26 cellular contexts compared by ENCODE assay signal in genomic region chr5:180818942-180819341, GRCh38. TPM values are rescaled to one million over a fixed set of nuclear protein-coding genes. Genes with fewer than 3 reads are reported as not detected.
DNase-seq lines count a peak whose midpoint lies in the region; ATAC-seq and TF ChIP-seq lines count a peak whose summit lies in the region.
"Had no signal": no experiment of that assay in that cellular context is flagged by ENCODE, and none has a peak within 500 bp of the region (broad histone marks: within the 10 kb centered on the region; RNA-seq: fewer than 3 reads in every experiment).

No MANE protein-coding gene starts in this region.

- no peaks in the 10 kb centered on the region for H3K36me3 ChIP-seq in testis (ENCODE audit: low read depth, missing control alignments)
- H3K36me3 ChIP-seq: Peyer's patch, stomach, tibial nerve had no signal

- CTCF ChIA-PET in activated CD4-positive, alpha-beta T cell treated with anti-CD3 and anti-CD28 coated beads for 36 hours (lab: Charles Lee), result no interaction called here
- CTCF ChIA-PET in WTC11 (lab: Charles Lee), result interaction anchor here (0.8 to 0.9 kb wide), 3 partner anchors 29 to 270 kb away, joined by 3 read pairs; no protein-coding TSS in a partner anchor

- H3K4me1 ChIP-seq in testis, result peaks cover 45% of the 10 kb centered on the region

- no peaks in the 10 kb centered on the region for H3K36me3 Mint-ChIP-seq in activated CD4-positive, alpha-beta T cell treated with anti-CD3 and anti-CD28 coated beads, Interleukin-2, amount 10 ng/mL, durations not matched to agents 24 days and 14 days (ENCODE audit: low read depth)
- no peaks in the 10 kb centered on the region for H3K36me3 Mint-ChIP-seq in activated CD4-positive, alpha-beta T cell treated with anti-CD3 and anti-CD28 coated beads for 36 hours (ENCODE audit: low read depth)
- H3K36me3 Mint-ChIP-seq in WTC11 (no peaks in the 10 kb centered on the region), mesothelial cell of epicardium (no peaks in the 10 kb centered on the region)
- H3K36me3 Mint-ChIP-seq: immature natural killer cell, natural killer cell had no signal

- no peaks in the 10 kb centered on the region for H3K27me3 ChIP-seq in testis
- H3K27me3 ChIP-seq: Peyer's patch, stomach, tibial nerve had no signal

- no peaks in the 10 kb centered on the region for H3K9me3 ChIP-seq in testis
- H3K9me3 ChIP-seq: Peyer's patch, stomach, tibial nerve had no signal

- H3K27me3 Mint-ChIP-seq in activated CD4-positive, alpha-beta T cell treated with anti-CD3 and anti-CD28 coated beads, Interleukin-2, amount 10 ng/mL, durations not matched to agents 24 days and 14 days, result no peaks in the 10 kb centered on the region
- H3K27me3 Mint-ChIP-seq in activated CD4-positive, alpha-beta T cell treated with anti-CD3 and anti-CD28 coated beads for 36 hours, result no peaks in the 10 kb centered on the region
- H3K27me3 Mint-ChIP-seq in WTC11 (ENCODE audit: low read depth), result peaks cover 3% of the 10 kb centered on the region; the same call in 1 of the 2 replicates
- no peaks in the 10 kb centered on the region for H3K27me3 Mint-ChIP-seq in mesothelial cell of epicardium (ENCODE audit: low read depth)

- peak; percentile 40 for DNase-seq in activated CD4-positive, alpha-beta T cell treated with anti-CD3 and anti-CD28 coated beads, Interleukin-2, amount 10 ng/mL, durations not matched to agents 24 days and 14 days
- no peak for DNase-seq in activated CD4-positive, alpha-beta T cell treated with anti-CD3 and anti-CD28 coated beads for 36 hours
- DNase-seq in WTC11 (ENCODE audit: low spot score) (no peak), mesothelial cell of epicardium (ENCODE audit: low spot score in 2 of 2, unreplicated experiment in 2 of 2) (no peak), testis (no peak), GOT3 (lab: John Stamatoyannopoulos, UW) (no peak), NCI-H1105 treated with DMSO at 0.1 percent for 48 hours (lab: John Stamatoyannopoulos, UW) (no peak), NCI-H2081 treated with DMSO at 0.1 percent for 48 hours (lab: John Stamatoyannopoulos, UW) (no peak)
- DNase-seq: activated CD8-positive, alpha-beta memory T cell treated with anti-CD3 and anti-CD28 coated beads for 24 hours; activated naive CD4-positive, alpha-beta T cell treated with anti-CD3 and anti-CD28 coated beads, Interleukin-2, amount 50 U/mL, for 16 hours; activated T-cell treated with anti-CD3 and anti-CD28 coated beads for 4 hours; amniotic stem cell; H9; immature natural killer cell; natural killer cell; NCI-H1694; NCI-H446; NCI-H774; Peyer's patch; SIG-M5; stomach had no signal

- H3K27ac ChIP-seq in testis, result peak overlapping the region; percentile 81 to 87
- H3K27ac ChIP-seq: 22Rv1 had no signal

- peaks cover 20% of the 10 kb centered on the region for H3K4me1 Mint-ChIP-seq in activated CD4-positive, alpha-beta T cell treated with anti-CD3 and anti-CD28 coated beads, Interleukin-2, amount 10 ng/mL, durations not matched to agents 24 days and 14 days
- peaks cover 62% of the 10 kb centered on the region for H3K4me1 Mint-ChIP-seq in activated CD4-positive, alpha-beta T cell treated with anti-CD3 and anti-CD28 coated beads for 36 hours
- H3K4me1 Mint-ChIP-seq in WTC11 (peaks cover 27% of the 10 kb centered on the region), mesothelial cell of epicardium (peaks cover 43% of the 10 kb centered on the region)

- TF ChIP-seq CTCF in WTC11 (IDR thresholded peaks at IDR 0.05), result no peak
- no peak for TF ChIP-seq CTCF in mesothelial cell of epicardium (IDR thresholded peaks at IDR 0.05; ENCODE audit: unreplicated experiment)
- no peak for TF ChIP-seq CTCF in testis (IDR thresholded peaks at IDR 0.05)

- no peak overlapping the region for H3K27ac Mint-ChIP-seq in activated CD4-positive, alpha-beta T cell treated with anti-CD3 and anti-CD28 coated beads, Interleukin-2, amount 10 ng/mL, durations not matched to agents 24 days and 14 days
- no peak overlapping the region for H3K27ac Mint-ChIP-seq in activated CD4-positive, alpha-beta T cell treated with anti-CD3 and anti-CD28 coated beads for 36 hours
- no peak overlapping the region for H3K27ac Mint-ChIP-seq in WTC11
- H3K27ac Mint-ChIP-seq in mesothelial cell of epicardium, result peak overlapping the region; percentile 48
- H3K27ac Mint-ChIP-seq: activated T-helper 2 cell treated with anti-CD3 and anti-CD28 coated beads, Interferon-gamma antibody, Interleukin-2, Interleukin-4, amounts not matched to agents 10 μg/mL and 5 μg/mL and 100 μg/mL, durations not matched to agents 14 hours and 24 hours and 36 hours; H9; immature natural killer cell; natural killer cell; T-helper 2 cell treated with Interferon-gamma antibody and Interleukin-4, amounts not matched to agents 5 μg/mL and 100 μg/mL, for 36 hours had no signal

- POLR2A ChIA-PET in activated CD4-positive, alpha-beta T cell treated with anti-CD3 and anti-CD28 coated beads for 36 hours (lab: Charles Lee), result interaction anchor here (0.7 kb wide), 1 partner anchor 12 kb away, joined by 3 read pairs; no protein-coding TSS in a partner anchor
- POLR2A ChIA-PET in WTC11 (lab: Charles Lee), result interaction anchor here (1.2 kb wide), 1 partner anchor 13 kb away, joined by 4 read pairs; no protein-coding TSS in a partner anchor

- no peak for ATAC-seq in activated CD4-positive, alpha-beta T cell treated with anti-CD3 and anti-CD28 coated beads for 36 hours
- ATAC-seq in WTC11, result no peak
- ATAC-seq: natural killer cell had no signal

- TF ChIP-seq POLR2A in testis (IDR thresholded peaks at IDR 0.05), result no peak

- WGBS in testis, 2 donors, result 43 to 72% methylated on average over 1 of the region's 1 CpG

- H3K4me3 ChIP-seq in testis, result no peak overlapping the region
- H3K4me3 ChIP-seq: Peyer's patch, smooth muscle cell, stomach, tibial nerve had no signal

- no peaks in the 10 kb centered on the region for H3K9me3 Mint-ChIP-seq in activated CD4-positive, alpha-beta T cell treated with anti-CD3 and anti-CD28 coated beads, Interleukin-2, amount 10 ng/mL, durations not matched to agents 24 days and 14 days
- no peaks in the 10 kb centered on the region for H3K9me3 Mint-ChIP-seq in activated CD4-positive, alpha-beta T cell treated with anti-CD3 and anti-CD28 coated beads for 36 hours (ENCODE audit: low read depth)
- H3K9me3 Mint-ChIP-seq in WTC11, result no peaks in the 10 kb centered on the region
- H3K9me3 Mint-ChIP-seq in mesothelial cell of epicardium, result no peaks in the 10 kb centered on the region
- H3K9me3 Mint-ChIP-seq: activated T-helper 2 cell treated with anti-CD3 and anti-CD28 coated beads, Interferon-gamma antibody, Interleukin-2, Interleukin-4, amounts not matched to agents 10 μg/mL and 5 μg/mL and 100 μg/mL, durations not matched to agents 14 hours and 24 hours and 36 hours; immature natural killer cell; natural killer cell; T-helper 2 cell treated with Interferon-gamma antibody and Interleukin-4, amounts not matched to agents 5 μg/mL and 100 μg/mL, for 36 hours had no signal

- intact Hi-C loops in activated CD4-positive, alpha-beta T cell treated with anti-CD3 and anti-CD28 coated beads, Interleukin-2, amount 10 ng/mL, durations not matched to agents 24 days and 14 days (cut with micrococcal nuclease), result no loop called here
- intact Hi-C loops in activated CD4-positive, alpha-beta T cell treated with anti-CD3 and anti-CD28 coated beads for 36 hours (cut with DNase I, micrococcal nuclease), result no loop called here
- intact Hi-C loops in testis (cut with DNase I; ENCODE audit: low total_unique reads), result no loop called here

- no peak overlapping the region for H3K4me3 Mint-ChIP-seq in activated CD4-positive, alpha-beta T cell treated with anti-CD3 and anti-CD28 coated beads, Interleukin-2, amount 10 ng/mL, durations not matched to agents 24 days and 14 days
- no peak overlapping the region for H3K4me3 Mint-ChIP-seq in activated CD4-positive, alpha-beta T cell treated with anti-CD3 and anti-CD28 coated beads for 36 hours
- H3K4me3 Mint-ChIP-seq in WTC11 (no peak overlapping the region), mesothelial cell of epicardium (no peak overlapping the region)
- H3K4me3 Mint-ChIP-seq: H9; immature natural killer cell; natural killer cell; T-helper 2 cell treated with Interferon-gamma antibody and Interleukin-4, amounts not matched to agents 5 μg/mL and 100 μg/mL, for 36 hours had no signal

TF ChIP-seq in WTC11, 78 proteins besides CTCF, POLR2A, EP300 and RAD21 (continues in another document):
- TF ChIP-seq JUN (CRISPR knock-in tag; IDR thresholded peaks at IDR 0.05) (no peak), E2F4 (CRISPR knock-in tag; IDR thresholded peaks at IDR 0.05; ENCODE audit: borderline replicate concordance, low read depth) (no peak), ZMAT4 (CRISPR knock-in tag; IDR thresholded peaks at IDR 0.05) (no peak), HMGA2 (CRISPR knock-in tag; IDR thresholded peaks at IDR 0.05) (peak; percentile 79; the same call in 1 of the 2 replicates)

RNA-seq across cellular contexts. Expression of gene MGAT1, which starts 16.3 kb away (rescaled TPM):
- 119 and 122 TPM in 2 replicates for total RNA-seq in activated CD4-positive, alpha-beta T cell treated with anti-CD3 and anti-CD28 coated beads, Interleukin-2, amount 10 ng/mL, durations not matched to agents 24 days and 14 days
- total RNA-seq in activated CD4-positive, alpha-beta T cell treated with anti-CD3 and anti-CD28 coated beads for 36 hours, result 100 to 1,000 TPM in 1 of 2 experiments, 10 to 100 TPM in 1; 93.2 to 125 TPM
- total RNA-seq in WTC11 (2021), result 78.4 to 93.6 TPM (median 86.3 TPM) in 3 replicates
- 91.4 to 93.8 TPM (median 92.3 TPM) in 3 replicates for total RNA-seq in mesothelial cell of epicardium
- total RNA-seq in testis, result 100 to 1,000 TPM in 1 of 2 donors, 10 to 100 TPM in 1; 95.8 to 136 TPM
- 106 TPM for polyA plus RNA-seq in testis (ENCODE audit: insufficient read depth, low read depth, low replicate concordance)

RNA-seq across cellular contexts. Expression of gene ZFP62, which starts 42.1 kb away (rescaled TPM):
- total RNA-seq in activated CD4-positive, alpha-beta T cell treated with anti-CD3 and anti-CD28 coated beads, Interleukin-2, amount 10 ng/mL, durations not matched to agents 24 days and 14 days, result 26.7 and 28.0 TPM in 2 replicates
- 10 to 100 TPM; 30.3 to 31.8 TPM for total RNA-seq in activated CD4-positive, alpha-beta T cell treated with anti-CD3 and anti-CD28 coated beads for 36 hours
- total RNA-seq in WTC11 (2021), result 35.7 to 41.2 TPM (median 39.5 TPM) in 3 replicates
- total RNA-seq in mesothelial cell of epicardium, result 48.4 to 49.8 TPM (median 48.9 TPM) in 3 replicates
- total RNA-seq in testis, result 10 to 100 TPM; 27.1 to 32.3 TPM
- polyA plus RNA-seq in testis (ENCODE audit: insufficient read depth, low read depth, low replicate concordance), result 29.2 TPM
